Comparison of ENCODE assay signal across 8 cellular contexts in the genomic region with DNA sequence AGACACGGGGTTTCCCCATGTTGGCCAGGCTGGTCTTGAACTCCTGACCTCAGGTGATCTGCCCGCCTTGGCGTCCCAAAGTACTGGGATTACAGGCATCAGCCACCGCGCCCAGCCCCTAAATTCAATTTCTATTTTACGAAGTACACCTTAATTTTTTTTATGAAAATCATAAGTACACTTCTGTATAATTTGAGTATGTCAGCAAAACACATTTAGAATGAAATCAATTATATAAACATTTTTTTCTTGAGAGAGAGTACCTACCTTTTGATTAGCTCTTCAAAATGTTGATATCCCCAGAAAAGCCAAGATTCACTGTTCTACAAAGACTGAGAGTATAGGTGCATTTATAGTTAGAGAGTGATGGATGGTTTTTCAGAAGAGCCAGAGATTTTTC. TPM values are rescaled to one million over a fixed set of nuclear protein-coding genes. Genes with fewer than 3 reads are reported as not detected.
"Had no signal": no experiment of that assay in that cellular context is flagged by ENCODE, and none has a peak within 500 bp of the region (broad histone marks: within the 10 kb centered on the region; RNA-seq: fewer than 3 reads in every experiment).

No MANE protein-coding gene starts in this region.

- ATAC-seq: GM12878 had no signal

- H3K4me3 ChIP-seq: GM12878 had no signal

- FAIRE-seq: G401.6, GM12878, GM12891, GM12892, GM18507, GM19239 had no signal

- DNase-seq: GDM1, GF-D8 had no signal

RNA-seq across cellular contexts. Expression of a gene that starts 20.5 kb away (rescaled TPM):
- polyA plus RNA-seq: GM12878 had no signal
